ENCODE assay signal across 24 cellular contexts in genomic region chr5:168612123-168612522, GRCh38.
"Had no signal": no experiment of that assay in that cellular context is flagged by ENCODE, and none has a peak within 500 bp of the region (broad histone marks: within the 10 kb centered on the region; RNA-seq: fewer than 3 reads in every experiment).

No MANE protein-coding gene starts in this region.

- DNase-seq: activated CD4-positive, alpha-beta T cell treated with anti-CD3 and anti-CD28 coated beads, Interleukin-2, amount 10 ng/mL, durations not matched to agents 24 days and 14 days; activated CD4-positive, CD25-positive, alpha-beta regulatory T cell; activated CD8-positive, alpha-beta T cell treated with anti-CD3 and anti-CD28 coated beads for 36 hours; activated naive CD4-positive, alpha-beta T cell treated with Interleukin-2 at 50 U/mL for 16 hours; activated naive CD8-positive, alpha-beta T cell treated with anti-CD3 and anti-CD28 coated beads, Interleukin-2, amount 10 ng/mL, durations not matched to agents 7 days and 5 days; activated T-cell treated with anti-CD3 and anti-CD28 coated beads, Interleukin-2, amount 50 U/mL, for 24 hours; aorta; cerebellar nuclear complex; effector memory CD4-positive, alpha-beta T cell; esophagus squamous epithelium; left lung; naive thymus-derived CD4-positive, alpha-beta T cell; psoas muscle; sigmoid colon; spleen; stimulated activated CD4-positive, alpha-beta T cell treated with anti-CD3 and anti-CD28 coated beads, Interleukin-4, amount 100 ng/mL, for 4 hours; T1000; upper lobe of right lung had no signal

- H3K9me3 ChIP-seq: breast epithelium, esophagus squamous epithelium, left lung, psoas muscle, sigmoid colon, spleen, thoracic aorta, upper lobe of right lung had no signal

- H3K27ac ChIP-seq: breast epithelium, left lung, psoas muscle, sigmoid colon, thoracic aorta, upper lobe of right lung had no signal

- FAIRE-seq: endothelial cell of umbilical vein had no signal

- H3K4me3 ChIP-seq: breast epithelium, esophagus squamous epithelium, left lung, psoas muscle, sigmoid colon, spleen, thoracic aorta, upper lobe of right lung had no signal

- H3K27me3 Mint-ChIP-seq: activated CD4-positive, alpha-beta T cell treated with anti-CD3 and anti-CD28 coated beads, Interleukin-2, amount 10 ng/mL, durations not matched to agents 24 days and 14 days; activated CD8-positive, alpha-beta T cell treated with anti-CD3 and anti-CD28 coated beads for 36 hours; activated naive CD8-positive, alpha-beta T cell treated with anti-CD3 and anti-CD28 coated beads, Interleukin-2, amount 10 ng/mL, durations not matched to agents 7 days and 5 days; activated T-cell treated with anti-CD3 and anti-CD28 coated beads, Interleukin-2, amount 50 U/mL, for 24 hours; naive thymus-derived CD4-positive, alpha-beta T cell had no signal

- H3K4me1 ChIP-seq: breast epithelium, left lung, psoas muscle, sigmoid colon, upper lobe of right lung had no signal

- H3K4me3 Mint-ChIP-seq: activated CD4-positive, alpha-beta T cell treated with anti-CD3 and anti-CD28 coated beads, Interleukin-2, amount 10 ng/mL, durations not matched to agents 24 days and 14 days; activated CD8-positive, alpha-beta T cell treated with anti-CD3 and anti-CD28 coated beads for 36 hours; activated naive CD8-positive, alpha-beta T cell treated with anti-CD3 and anti-CD28 coated beads, Interleukin-2, amount 10 ng/mL, durations not matched to agents 7 days and 5 days; activated T-cell treated with anti-CD3 and anti-CD28 coated beads, Interleukin-2, amount 50 U/mL, for 24 hours; dendritic cell treated with granulocyte-macrophage colony-stimulating factor and Interleukin-4, amounts not matched to agents 40 ng/mL and 50 ng/mL, for 4 days; stimulated activated memory B cell treated with anti-CD40 and anti-IgM and Interleukin-4, amounts not matched to agents 10 μg/mL and 1 μg/mL and 100 μg/mL, for 72 hours had no signal

- H3K36me3 Mint-ChIP-seq: activated naive CD8-positive, alpha-beta T cell treated with anti-CD3 and anti-CD28 coated beads, Interleukin-2, amount 10 ng/mL, durations not matched to agents 7 days and 5 days; stimulated activated memory B cell treated with anti-CD40 and anti-IgM and Interleukin-4, amounts not matched to agents 10 μg/mL and 1 μg/mL and 100 μg/mL, for 72 hours had no signal

- H3K36me3 ChIP-seq: breast epithelium, esophagus squamous epithelium, left lung, sigmoid colon, spleen, thoracic aorta, upper lobe of right lung had no signal

- ATAC-seq: left lung; psoas muscle; stimulated activated memory B cell treated with anti-CD40 and anti-IgM and Interleukin-4, amounts not matched to agents 10 μg/mL and 1 μg/mL and 100 μg/mL, for 72 hours; upper lobe of right lung had no signal

- H3K27me3 ChIP-seq: breast epithelium, esophagus squamous epithelium, left lung, sigmoid colon, spleen, upper lobe of right lung had no signal

- H3K9me3 Mint-ChIP-seq: activated CD4-positive, alpha-beta T cell treated with anti-CD3 and anti-CD28 coated beads, Interleukin-2, amount 10 ng/mL, durations not matched to agents 24 days and 14 days; activated CD8-positive, alpha-beta T cell treated with anti-CD3 and anti-CD28 coated beads for 36 hours; activated T-cell treated with anti-CD3 and anti-CD28 coated beads, Interleukin-2, amount 50 U/mL, for 24 hours; activated T-helper 2 cell treated with anti-CD3 and anti-CD28 coated beads, Interferon-gamma antibody, Interleukin-2, Interleukin-4, amounts not matched to agents 10 μg/mL and 5 μg/mL and 100 μg/mL, durations not matched to agents 14 hours and 24 hours and 36 hours; dendritic cell treated with granulocyte-macrophage colony-stimulating factor and Interleukin-4, amounts not matched to agents 40 ng/mL and 50 ng/mL, for 4 days had no signal

- H3K27ac Mint-ChIP-seq: activated CD4-positive, alpha-beta T cell treated with anti-CD3 and anti-CD28 coated beads, Interleukin-2, amount 10 ng/mL, durations not matched to agents 24 days and 14 days; activated naive CD8-positive, alpha-beta T cell treated with anti-CD3 and anti-CD28 coated beads, Interleukin-2, amount 10 ng/mL, durations not matched to agents 7 days and 5 days; activated T-cell treated with anti-CD3 and anti-CD28 coated beads, Interleukin-2, amount 50 U/mL, for 24 hours; activated T-helper 2 cell treated with anti-CD3 and anti-CD28 coated beads, Interferon-gamma antibody, Interleukin-2, Interleukin-4, amounts not matched to agents 10 μg/mL and 5 μg/mL and 100 μg/mL, durations not matched to agents 14 hours and 24 hours and 36 hours; dendritic cell treated with granulocyte-macrophage colony-stimulating factor and Interleukin-4, amounts not matched to agents 40 ng/mL and 50 ng/mL, for 4 days; stimulated activated memory B cell treated with anti-CD40 and anti-IgM and Interleukin-4, amounts not matched to agents 10 μg/mL and 1 μg/mL and 100 μg/mL, for 72 hours had no signal
